Comparison of ENCODE assay signal across 1 cellular context in the genomic region with DNA sequence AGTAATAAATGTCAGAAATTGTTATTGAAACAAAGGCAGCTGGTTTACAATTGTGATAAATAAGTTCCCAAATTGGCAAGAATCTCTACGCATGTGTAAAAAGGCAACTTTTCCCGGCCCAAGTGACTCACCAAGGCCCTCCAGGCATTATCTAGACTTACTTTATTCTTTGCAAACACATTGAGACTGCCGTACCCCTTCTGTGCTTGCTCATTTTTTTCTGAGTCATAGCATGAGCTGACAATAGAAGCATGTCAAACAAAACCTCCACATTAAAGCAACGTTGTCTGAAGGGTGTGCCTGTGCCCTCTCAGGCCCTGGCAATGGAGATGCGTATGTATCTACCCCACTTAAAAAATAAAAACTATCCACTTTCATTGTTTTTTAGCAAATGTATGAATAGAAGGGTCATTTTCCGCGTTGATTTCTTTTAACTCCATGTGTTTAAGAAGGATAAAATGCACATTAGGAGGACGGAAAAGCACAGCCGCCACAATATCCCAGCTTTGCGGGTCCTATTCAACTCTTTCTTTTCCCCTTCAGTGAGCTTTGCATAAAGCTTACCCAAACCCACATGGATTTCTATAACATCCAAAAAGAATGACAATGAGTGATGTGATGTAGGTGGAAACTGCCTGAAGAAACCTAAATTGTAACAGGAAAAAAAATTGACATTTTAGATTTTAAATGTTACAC.
A peak's percentile ranks its signal among the peaks of the same experiment; 100 is the strongest.
TF ChIP-seq lines count a peak whose summit lies in the region.

No MANE protein-coding gene starts in this region.

TF ChIP-seq in SK-N-SH, 30 proteins besides CTCF, POLR2A, EP300 and RAD21 (continued from another document):
- TF ChIP-seq, protein P1, sequence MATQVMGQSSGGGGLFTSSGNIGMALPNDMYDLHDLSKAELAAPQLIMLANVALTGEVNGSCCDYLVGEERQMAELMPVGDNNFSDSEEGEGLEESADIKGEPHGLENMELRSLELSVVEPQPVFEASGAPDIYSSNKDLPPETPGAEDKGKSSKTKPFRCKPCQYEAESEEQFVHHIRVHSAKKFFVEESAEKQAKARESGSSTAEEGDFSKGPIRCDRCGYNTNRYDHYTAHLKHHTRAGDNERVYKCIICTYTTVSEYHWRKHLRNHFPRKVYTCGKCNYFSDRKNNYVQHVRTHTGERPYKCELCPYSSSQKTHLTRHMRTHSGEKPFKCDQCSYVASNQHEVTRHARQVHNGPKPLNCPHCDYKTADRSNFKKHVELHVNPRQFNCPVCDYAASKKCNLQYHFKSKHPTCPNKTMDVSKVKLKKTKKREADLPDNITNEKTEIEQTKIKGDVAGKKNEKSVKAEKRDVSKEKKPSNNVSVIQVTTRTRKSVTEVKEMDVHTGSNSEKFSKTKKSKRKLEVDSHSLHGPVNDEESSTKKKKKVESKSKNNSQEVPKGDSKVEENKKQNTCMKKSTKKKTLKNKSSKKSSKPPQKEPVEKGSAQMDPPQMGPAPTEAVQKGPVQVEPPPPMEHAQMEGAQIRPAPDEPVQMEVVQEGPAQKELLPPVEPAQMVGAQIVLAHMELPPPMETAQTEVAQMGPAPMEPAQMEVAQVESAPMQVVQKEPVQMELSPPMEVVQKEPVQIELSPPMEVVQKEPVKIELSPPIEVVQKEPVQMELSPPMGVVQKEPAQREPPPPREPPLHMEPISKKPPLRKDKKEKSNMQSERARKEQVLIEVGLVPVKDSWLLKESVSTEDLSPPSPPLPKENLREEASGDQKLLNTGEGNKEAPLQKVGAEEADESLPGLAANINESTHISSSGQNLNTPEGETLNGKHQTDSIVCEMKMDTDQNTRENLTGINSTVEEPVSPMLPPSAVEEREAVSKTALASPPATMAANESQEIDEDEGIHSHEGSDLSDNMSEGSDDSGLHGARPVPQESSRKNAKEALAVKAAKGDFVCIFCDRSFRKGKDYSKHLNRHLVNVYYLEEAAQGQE (IDR thresholded peaks at IDR 0.05; ENCODE audit: low read depth, low read length), result peak; percentile 9; the same call in 1 of the 2 replicates
- TF ChIP-seq MEF2A (IDR thresholded peaks at IDR 0.05; ENCODE audit: borderline replicate concordance, low read depth) (0 out of 2 replicates have a peak, but pooled peaks have one; percentile 11), MXI1 (IDR thresholded peaks at IDR 0.05; ENCODE audit: low read depth, low read length) (no peak), GATA2 (CRISPR knock-in tag; IDR thresholded peaks at IDR 0.05) (no peak), CHD2 (IDR thresholded peaks at IDR 0.05; ENCODE audit: low read length, partially characterized antibody) (no peak)
- TF ChIP-seq, protein P2, sequence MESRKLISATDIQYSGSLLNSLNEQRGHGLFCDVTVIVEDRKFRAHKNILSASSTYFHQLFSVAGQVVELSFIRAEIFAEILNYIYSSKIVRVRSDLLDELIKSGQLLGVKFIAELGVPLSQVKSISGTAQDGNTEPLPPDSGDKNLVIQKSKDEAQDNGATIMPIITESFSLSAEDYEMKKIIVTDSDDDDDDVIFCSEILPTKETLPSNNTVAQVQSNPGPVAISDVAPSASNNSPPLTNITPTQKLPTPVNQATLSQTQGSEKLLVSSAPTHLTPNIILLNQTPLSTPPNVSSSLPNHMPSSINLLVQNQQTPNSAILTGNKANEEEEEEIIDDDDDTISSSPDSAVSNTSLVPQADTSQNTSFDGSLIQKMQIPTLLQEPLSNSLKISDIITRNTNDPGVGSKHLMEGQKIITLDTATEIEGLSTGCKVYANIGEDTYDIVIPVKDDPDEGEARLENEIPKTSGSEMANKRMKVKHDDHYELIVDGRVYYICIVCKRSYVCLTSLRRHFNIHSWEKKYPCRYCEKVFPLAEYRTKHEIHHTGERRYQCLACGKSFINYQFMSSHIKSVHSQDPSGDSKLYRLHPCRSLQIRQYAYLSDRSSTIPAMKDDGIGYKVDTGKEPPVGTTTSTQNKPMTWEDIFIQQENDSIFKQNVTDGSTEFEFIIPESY (IDR thresholded peaks at IDR 0.05; ENCODE audit: borderline replicate concordance, low read depth), result no peak
